34 cellular contexts compared by ENCODE assay signal in genomic region chr14:98840076-98840475, GRCh38.
"Had no signal": no experiment of that assay in that cellular context is flagged by ENCODE, and none has a peak within 500 bp of the region (broad histone marks: within the 10 kb centered on the region; RNA-seq: fewer than 3 reads in every experiment).

No MANE protein-coding gene starts in this region.

- H3K36me3 ChIP-seq: esophagus squamous epithelium, gastrocnemius medialis, heart left ventricle, WERI-Rb-1 had no signal

- H3K36me3 Mint-ChIP-seq: activated CD8-positive, alpha-beta memory T cell treated with anti-CD3 and anti-CD28 coated beads, Interleukin-2, amount 10 ng/mL, durations not matched to agents 7 days and 5 days; activated naive CD8-positive, alpha-beta T cell had no signal

- ATAC-seq: activated CD4-positive, CD25-positive, alpha-beta regulatory T cell treated with anti-CD3 and anti-CD28 coated beads, Interleukin-2, amount 50 U/mL, for 24 hours; activated CD8-positive, alpha-beta memory T cell treated with anti-CD3 and anti-CD28 coated beads, Interleukin-2, amount 10 ng/mL, durations not matched to agents 7 days and 5 days; activated CD8-positive, alpha-beta T cell treated with anti-CD3 and anti-CD28 coated beads for 36 hours; activated T-cell treated with anti-CD3 and anti-CD28 coated beads, Interleukin-2, amount 50 U/mL, for 4 hours; activated T-helper 17 cell treated with anti-CD3 and anti-CD28 coated beads, Interleukin-2, amount 50 U/mL, for 72 hours; body of pancreas; effector memory CD8-positive, alpha-beta T cell; gastrocnemius medialis; heart left ventricle; T-helper 17 cell had no signal

- H3K4me3 Mint-ChIP-seq: activated B cell treated with CpG ODN at 0.5 μM for 24 hours; activated CD8-positive, alpha-beta memory T cell treated with anti-CD3 and anti-CD28 coated beads, Interleukin-2, amount 10 ng/mL, durations not matched to agents 7 days and 5 days; activated CD8-positive, alpha-beta T cell treated with anti-CD3 and anti-CD28 coated beads for 36 hours; activated naive CD8-positive, alpha-beta T cell; activated T-cell treated with anti-CD3 and anti-CD28 coated beads, Interleukin-2, amount 50 U/mL, for 4 hours; activated T-helper 17 cell treated with anti-CD3 and anti-CD28 coated beads, Interleukin-2, amount 50 U/mL, for 72 hours; effector memory CD8-positive, alpha-beta T cell; T-helper 17 cell; T-helper 2 cell treated with Interferon-gamma antibody and Interleukin-4, amounts not matched to agents 5 μg/mL and 100 μg/mL, for 36 hours had no signal

- H3K27ac ChIP-seq: body of pancreas, epithelial cell of prostate, esophagus squamous epithelium, gastrocnemius medialis, heart left ventricle, WERI-Rb-1 had no signal

- H3K27me3 ChIP-seq: body of pancreas, gastrocnemius medialis had no signal

- H3K9me3 Mint-ChIP-seq: activated CD8-positive, alpha-beta T cell treated with anti-CD3 and anti-CD28 coated beads for 36 hours; activated T-cell treated with anti-CD3 and anti-CD28 coated beads, Interleukin-2, amount 50 U/mL, for 4 hours; activated T-helper 17 cell treated with anti-CD3 and anti-CD28 coated beads, Interleukin-2, amount 50 U/mL, for 72 hours; effector memory CD8-positive, alpha-beta T cell; T-helper 2 cell treated with Interferon-gamma antibody and Interleukin-4, amounts not matched to agents 5 μg/mL and 100 μg/mL, for 36 hours had no signal

- H3K27ac Mint-ChIP-seq: activated B cell treated with CpG ODN at 0.5 μM for 24 hours; activated CD8-positive, alpha-beta memory T cell treated with anti-CD3 and anti-CD28 coated beads, Interleukin-2, amount 10 ng/mL, durations not matched to agents 7 days and 5 days; activated CD8-positive, alpha-beta T cell treated with anti-CD3 and anti-CD28 coated beads for 36 hours; activated naive CD8-positive, alpha-beta T cell; activated T-helper 17 cell treated with anti-CD3 and anti-CD28 coated beads, Interleukin-2, amount 50 U/mL, for 72 hours; effector memory CD8-positive, alpha-beta T cell; T-helper 17 cell; T-helper 2 cell treated with Interferon-gamma antibody and Interleukin-4, amounts not matched to agents 5 μg/mL and 100 μg/mL, for 36 hours had no signal

- H3K27me3 Mint-ChIP-seq: activated B cell treated with CpG ODN at 0.5 μM for 24 hours; activated CD8-positive, alpha-beta T cell treated with anti-CD3 and anti-CD28 coated beads for 36 hours; activated naive CD8-positive, alpha-beta T cell; activated T-helper 17 cell treated with anti-CD3 and anti-CD28 coated beads, Interleukin-2, amount 50 U/mL, for 72 hours had no signal

- DNase-seq: activated B cell treated with CpG ODN at 0.5 μM for 24 hours; activated CD4-positive, alpha-beta T cell treated with anti-CD3 and anti-CD28 coated beads for 48 hours; activated CD4-positive, alpha-beta T cell treated with anti-CD3 and anti-CD28 coated beads, Interleukin-2, amount 50 U/mL, for 1 hour; activated CD4-positive, alpha-beta T cell treated with anti-CD3 and anti-CD28 coated beads, Interleukin-2, amount 50 U/mL, for 48 hours; activated CD8-positive, alpha-beta memory T cell treated with anti-CD3 and anti-CD28 coated beads, Interleukin-2, amount 10 ng/mL, durations not matched to agents 7 days and 5 days; activated CD8-positive, alpha-beta memory T cell treated with anti-CD3 and anti-CD28 coated beads, Interleukin-2, amount 50 U/mL, for 4 hours; activated CD8-positive, alpha-beta T cell treated with anti-CD3 and anti-CD28 coated beads for 36 hours; activated effector memory CD4-positive, alpha-beta T cell treated with Interleukin-2 at 50 U/mL for 16 hours; activated gamma-delta T cell treated with Interleukin-2 at 50 U/mL for 16 hours; activated naive CD4-positive, alpha-beta T cell treated with anti-CD3 and anti-CD28 coated beads, Interleukin-2, amount 50 U/mL, for 16 hours; activated naive CD4-positive, alpha-beta T cell treated with Interleukin-2 at 50 U/mL for 16 hours; activated T-cell treated with anti-CD3 and anti-CD28 coated beads for 4 hours; activated T-cell treated with anti-CD3 and anti-CD28 coated beads, Interleukin-2, amount 50 U/mL, for 4 hours; amniotic stem cell; aorta; body of pancreas; cortex of kidney; dermis blood vessel endothelial cell; effector CD4-positive, alpha-beta T cell; effector memory CD8-positive, alpha-beta T cell; esophagus squamous epithelium; foreskin fibroblast; gastrocnemius medialis; glutamatergic neuron; heart left ventricle; T-helper 1 cell; T-helper 17 cell; T1000; WERI-Rb-1 had no signal

- H3K4me1 ChIP-seq: body of pancreas, esophagus squamous epithelium, gastrocnemius medialis, heart left ventricle had no signal

- H3K4me3 ChIP-seq: body of pancreas, esophagus squamous epithelium, gastrocnemius medialis, heart left ventricle had no signal

- H3K9me3 ChIP-seq: body of pancreas, esophagus squamous epithelium, gastrocnemius medialis, heart left ventricle had no signal

- H3K4me1 Mint-ChIP-seq: activated B cell treated with CpG ODN at 0.5 μM for 24 hours; activated T-helper 17 cell treated with anti-CD3 and anti-CD28 coated beads, Interleukin-2, amount 50 U/mL, for 72 hours had no signal
